8 cellular contexts compared by ENCODE assay signal in genomic region chr15:74599156-74599555, GRCh38. TPM values are rescaled to one million over a fixed set of nuclear protein-coding genes. Genes with fewer than 3 reads are reported as not detected.
DNase-seq lines count a peak whose midpoint lies in the region; ATAC-seq and TF ChIP-seq lines count a peak whose summit lies in the region.

No MANE protein-coding gene starts in this region.

- H3K9ac ChIP-seq in skeletal muscle tissue (ENCODE audit: low read depth in 1 of 3, low read length in 3 of 3) = peak overlapping the region; percentile 84 to 99 (median 93)

- POLR2A ChIA-PET in activated CD8-positive, alpha-beta T cell treated with anti-CD3 and anti-CD28 coated beads, Interleukin-2, amount 10 ng/mL, durations not matched to agents 7 days and 5 days (lab: Charles Lee) = interaction anchor here (0.8 to 1.7 kb wide), 6 partner anchors 15 to 138 kb away, joined by 3 to 18 read pairs (median 6); partner anchors contain the start of genes ARID3B, CLK3 and UBL7

- no peaks in the 10 kb centered on the region for H3K9me3 Mint-ChIP-seq in activated CD8-positive, alpha-beta T cell treated with anti-CD3 and anti-CD28 coated beads, Interleukin-2, amount 10 ng/mL, durations not matched to agents 7 days and 5 days (ENCODE audit: insufficient read depth)

- no peak for TF ChIP-seq CTCF in GM12865 (IDR thresholded peaks at IDR 0.05; ENCODE audit: insufficient read depth, low read depth, low read length, missing control alignments)
- TF ChIP-seq CTCF in left ventricle myocardium inferior (IDR thresholded peaks at IDR 0.05; ENCODE audit: borderline replicate concordance) = no peak

- ATAC-seq in activated CD8-positive, alpha-beta T cell treated with anti-CD3 and anti-CD28 coated beads, Interleukin-2, amount 10 ng/mL, durations not matched to agents 7 days and 5 days = no peak
- ATAC-seq in HG02759 (IDR thresholded peaks at IDR 0.05; ENCODE audit: unreplicated experiment) = no peak
- ATAC-seq in HG03139 (IDR thresholded peaks at IDR 0.05; ENCODE audit: unreplicated experiment) = no peak

- H3K4me1 Mint-ChIP-seq in activated CD8-positive, alpha-beta T cell treated with anti-CD3 and anti-CD28 coated beads, Interleukin-2, amount 10 ng/mL, durations not matched to agents 7 days and 5 days (ENCODE audit: low read depth) = peaks cover 23% of the 10 kb centered on the region

- DNase-seq in GM12865 (ENCODE audit: low read depth) (no peak), left ventricle myocardium inferior (no peak), cerebellar cortex (ENCODE audit: low spot score) (no peak), cortex of kidney (lab: John Stamatoyannopoulos, UW) (no peak)
- DNase-seq in activated CD8-positive, alpha-beta T cell treated with anti-CD3 and anti-CD28 coated beads, Interleukin-2, amount 10 ng/mL, durations not matched to agents 7 days and 5 days = no peak

- H3K36me3 Mint-ChIP-seq in activated CD8-positive, alpha-beta T cell treated with anti-CD3 and anti-CD28 coated beads, Interleukin-2, amount 10 ng/mL, durations not matched to agents 7 days and 5 days (ENCODE audit: low read depth) = peaks cover 34% of the 10 kb centered on the region

- H3K4me3 Mint-ChIP-seq in activated CD8-positive, alpha-beta T cell treated with anti-CD3 and anti-CD28 coated beads, Interleukin-2, amount 10 ng/mL, durations not matched to agents 7 days and 5 days = peak overlapping the region; percentile 96

- peak overlapping the region; percentile 97 for H3K27ac Mint-ChIP-seq in activated CD8-positive, alpha-beta T cell treated with anti-CD3 and anti-CD28 coated beads, Interleukin-2, amount 10 ng/mL, durations not matched to agents 7 days and 5 days

- peaks cover 37% of the 10 kb centered on the region for H3K4me1 ChIP-seq in left ventricle myocardium inferior
- peaks cover 22 to 32% (median 30%) of the 10 kb centered on the region in 3 donors for H3K4me1 ChIP-seq in skeletal muscle tissue (ENCODE audit: control insufficient read depth in 3 of 3, insufficient read depth in 3 of 3, low read length in 3 of 3)

- H3K27me3 Mint-ChIP-seq in activated CD8-positive, alpha-beta T cell treated with anti-CD3 and anti-CD28 coated beads, Interleukin-2, amount 10 ng/mL, durations not matched to agents 7 days and 5 days (ENCODE audit: low read depth) = no peaks in the 10 kb centered on the region

- intact Hi-C loops in left ventricle myocardium inferior (cut with micrococcal nuclease) = no loop called here

- H3K27me3 ChIP-seq in left ventricle myocardium inferior (ENCODE audit: low read depth) (no peaks in the 10 kb centered on the region), skeletal muscle tissue (ENCODE audit: control insufficient read depth in 3 of 3, insufficient read depth in 3 of 3, low read length in 3 of 3) (no peaks in the 10 kb centered on the region)

- H3K36me3 ChIP-seq in left ventricle myocardium inferior = peaks cover 5% of the 10 kb centered on the region
- H3K36me3 ChIP-seq in skeletal muscle tissue (ENCODE audit: control insufficient read depth in 3 of 3, insufficient read depth in 3 of 3, low read length in 3 of 3) = peaks cover 0 to 4% (median 3%) of the 10 kb centered on the region in 3 donors

- H3K9me3 ChIP-seq in left ventricle myocardium inferior (replicated peaks) (no peaks in the 10 kb centered on the region), skeletal muscle tissue (ENCODE audit: control insufficient read depth in 3 of 3, low read length in 3 of 3) (no peaks in the 10 kb centered on the region)

- CTCF ChIA-PET in activated CD8-positive, alpha-beta T cell treated with anti-CD3 and anti-CD28 coated beads, Interleukin-2, amount 10 ng/mL, durations not matched to agents 7 days and 5 days (lab: Charles Lee) = interaction anchor here (0.6 to 2.1 kb wide), 10 partner anchors 11 to 226 kb away, joined by 3 to 9 read pairs (median 4); no protein-coding TSS in a partner anchor

- H3K4me3 ChIP-seq in GM12865 (ENCODE audit: low read depth, low read length) (peak overlapping the region; percentile 58), left ventricle myocardium inferior (peak overlapping the region; percentile 82), skeletal muscle tissue (ENCODE audit: low read length in 3 of 3) (peak overlapping the region; percentile 85 to 99 (median 87))

- H3K27ac ChIP-seq in left ventricle myocardium inferior (replicated peaks) = peak overlapping the region; percentile 96
- H3K27ac ChIP-seq in skeletal muscle tissue (ENCODE audit: low read depth, low read length) = peak overlapping the region; percentile 89

RNA-seq across cellular contexts. Expression of gene CLK3, which starts 16.5 kb away (rescaled TPM):
- total RNA-seq in activated CD8-positive, alpha-beta T cell treated with anti-CD3 and anti-CD28 coated beads, Interleukin-2, amount 10 ng/mL, durations not matched to agents 7 days and 5 days = 100 to 1,000 TPM; 125 to 128 TPM
- total RNA-seq in left ventricle myocardium inferior (53.1 TPM), skeletal muscle tissue (24.0 TPM)

RNA-seq across cellular contexts. Expression of gene ARID3B, which starts 58.1 kb away (rescaled TPM):
- total RNA-seq in activated CD8-positive, alpha-beta T cell treated with anti-CD3 and anti-CD28 coated beads, Interleukin-2, amount 10 ng/mL, durations not matched to agents 7 days and 5 days = 10 to 100 TPM; 39.8 to 40.1 TPM
- 2.0 TPM for total RNA-seq in left ventricle myocardium inferior
- 2.1 TPM for total RNA-seq in skeletal muscle tissue

Comparison
In these comparisons a context has a peak if more than half of its experiments do, and no peak if none do; other contexts are left out.
1. RNA of gene ARID3B, which starts 58.1 kb away (total RNA-seq): 39.8 to 40.1 TPM in activated CD8-positive, alpha-beta T cell treated with anti-CD3 and anti-CD28 coated beads, Interleukin-2, amount 10 ng/mL, durations not matched to agents 7 days and 5 days; 2.1 TPM in skeletal muscle tissue (single experiment) and 2.0 TPM in left ventricle myocardium inferior (single experiment); every median in the first group is over 10 times any median in the second.
2. Peak in every context shown above with its lines, with median percentiles within 50 percentile points of each other: H3K4me3 ChIP-seq.